ENCODE assay signal across 12 cellular contexts in genomic region chr7:99733448-99733847, GRCh38. TPM values are rescaled to one million over a fixed set of nuclear protein-coding genes. Genes with fewer than 3 reads are reported as not detected.
A peak's percentile ranks its signal among the peaks of the same experiment; 100 is the strongest.
DNase-seq lines count a peak whose midpoint lies in the region; ATAC-seq and TF ChIP-seq lines count a peak whose summit lies in the region.
"Had no signal": no experiment of that assay in that cellular context is flagged by ENCODE, and none has a peak within 500 bp of the region (broad histone marks: within the 10 kb centered on the region; RNA-seq: fewer than 3 reads in every experiment).

No MANE protein-coding gene starts in this region.

- H3K56ac ChIP-seq in mesendoderm (ENCODE audit: low read length): no peak overlapping the region

- peaks cover 7% of the 10 kb centered on the region for H3K36me3 Mint-ChIP-seq in activated CD8-positive, alpha-beta T cell treated with anti-CD3 and anti-CD28 coated beads for 36 hours (ENCODE audit: low read depth)

- H2AK5ac ChIP-seq in mesendoderm (ENCODE audit: low read length): no peak overlapping the region

- H3K4ac ChIP-seq in mesendoderm (ENCODE audit: low read depth, low read length): no peak overlapping the region

- peaks cover 13% of the 10 kb centered on the region for H3K4me1 Mint-ChIP-seq in activated CD8-positive, alpha-beta T cell treated with anti-CD3 and anti-CD28 coated beads for 36 hours (ENCODE audit: low read depth)

- no peak overlapping the region for H3K4me3 ChIP-seq in H7 (ENCODE audit: insufficient read depth, low read depth, low read length)
- H3K4me3 ChIP-seq in mesendoderm (ENCODE audit: low read length): no peak overlapping the region

- H3K27ac Mint-ChIP-seq in activated CD8-positive, alpha-beta T cell treated with anti-CD3 and anti-CD28 coated beads for 36 hours: no peak overlapping the region
- H3K27ac Mint-ChIP-seq: activated T-helper 2 cell treated with anti-CD3 and anti-CD28 coated beads, Interferon-gamma antibody, Interleukin-2, Interleukin-4, amounts not matched to agents 10 μg/mL and 5 μg/mL and 100 μg/mL, durations not matched to agents 14 hours and 24 hours and 36 hours had no signal

- POLR2A ChIA-PET in activated CD8-positive, alpha-beta T cell treated with anti-CD3 and anti-CD28 coated beads for 36 hours (lab: Charles Lee): no interaction called here

- H2BK5ac ChIP-seq in mesendoderm (ENCODE audit: low read length): no peak overlapping the region

- H3K9me3 Mint-ChIP-seq in activated CD8-positive, alpha-beta T cell treated with anti-CD3 and anti-CD28 coated beads for 36 hours: no peaks in the 10 kb centered on the region
- H3K9me3 Mint-ChIP-seq: activated T-helper 2 cell treated with anti-CD3 and anti-CD28 coated beads, Interferon-gamma antibody, Interleukin-2, Interleukin-4, amounts not matched to agents 10 μg/mL and 5 μg/mL and 100 μg/mL, durations not matched to agents 14 hours and 24 hours and 36 hours had no signal

- DNase-seq in DMS 273 (lab: John Stamatoyannopoulos, UW; ENCODE audit: unreplicated experiment) (peak; percentile 43), DMS 273 treated with DMSO at 0.1 percent for 48 hours (lab: John Stamatoyannopoulos, UW) (no peak), H7 (peak; percentile 33), mesendoderm (peak; percentile 37), NCI-H2029 (lab: John Stamatoyannopoulos, UW) (no peak)
- DNase-seq in activated CD8-positive, alpha-beta T cell treated with anti-CD3 and anti-CD28 coated beads for 36 hours: no peak
- DNase-seq: 8988T, SIG-M5 had no signal

- no peak overlapping the region for H2BK120ac ChIP-seq in mesendoderm (ENCODE audit: low read depth, low read length)

- no peaks in the 10 kb centered on the region for H3K79me2 ChIP-seq in mesendoderm (ENCODE audit: control insufficient read depth, insufficient read depth, low read length)

- H3K4me1 ChIP-seq in mesendoderm (ENCODE audit: control insufficient read depth, low read depth, low read length): no peaks in the 10 kb centered on the region

- intact Hi-C loops in activated CD8-positive, alpha-beta T cell treated with anti-CD3 and anti-CD28 coated beads for 36 hours (cut with micrococcal nuclease): no loop called here

- H3K27me3 Mint-ChIP-seq in activated CD8-positive, alpha-beta T cell treated with anti-CD3 and anti-CD28 coated beads for 36 hours: no peaks in the 10 kb centered on the region

- no peaks in the 10 kb centered on the region for H3K27me3 ChIP-seq in H7 (ENCODE audit: control insufficient read depth, insufficient read depth, low read length)
- no peaks in the 10 kb centered on the region for H3K27me3 ChIP-seq in mesendoderm (ENCODE audit: insufficient read depth, low read length, poor library complexity)

- no peak overlapping the region for H3K9ac ChIP-seq in mesendoderm (ENCODE audit: low read length)

- no peaks in the 10 kb centered on the region for H3K79me1 ChIP-seq in mesendoderm (ENCODE audit: low read length)

- CTCF ChIA-PET in activated CD8-positive, alpha-beta T cell treated with anti-CD3 and anti-CD28 coated beads for 36 hours (lab: Charles Lee): no interaction called here

- no peak for ATAC-seq in activated CD8-positive, alpha-beta T cell treated with anti-CD3 and anti-CD28 coated beads for 36 hours
- ATAC-seq in GM18519 (IDR thresholded peaks at IDR 0.05; ENCODE audit: low FRiP score, unreplicated experiment) (no peak), GM18873 (IDR thresholded peaks at IDR 0.05; ENCODE audit: low FRiP score, unreplicated experiment) (no peak)

- peak; percentile 23 for TF ChIP-seq CTCF in activated CD8-positive, alpha-beta T cell treated with anti-CD3 and anti-CD28 coated beads for 36 hours (IDR thresholded peaks at IDR 0.05)

- H3K27ac ChIP-seq in mesendoderm (ENCODE audit: low read depth, low read length): no peak overlapping the region

- H3K23ac ChIP-seq in mesendoderm (ENCODE audit: low read length): no peak overlapping the region

- H3K36me3 ChIP-seq in H7 (replicated peaks; ENCODE audit: control insufficient read depth, insufficient read depth, low read length): no peaks in the 10 kb centered on the region
- no peaks in the 10 kb centered on the region for H3K36me3 ChIP-seq in mesendoderm (ENCODE audit: control insufficient read depth, insufficient read depth, low read length)

- no peak overlapping the region for H4K8ac ChIP-seq in mesendoderm (ENCODE audit: low read depth, low read length)

- H3K4me3 Mint-ChIP-seq in activated CD8-positive, alpha-beta T cell treated with anti-CD3 and anti-CD28 coated beads for 36 hours: no peak overlapping the region

- H2BK15ac ChIP-seq in mesendoderm (replicated peaks; ENCODE audit: low read depth): no peak overlapping the region

- H3K18ac ChIP-seq in mesendoderm (ENCODE audit: low read length): no peak overlapping the region

- H4K5ac ChIP-seq in mesendoderm (ENCODE audit: low read length): no peak overlapping the region

- WGBS in mesendoderm (ENCODE audit: extremely low coverage, insufficient coverage, low lambda C conversion rate): no CpG with 5 or more reads among the region's 2 CpGs

- no peak overlapping the region for H3K4me2 ChIP-seq in mesendoderm (ENCODE audit: low read length)

RNA-seq across cellular contexts. Expression of gene CYP3A7, which starts 1.5 kb away (rescaled TPM):
- total RNA-seq in H7 (2014; rRNA removed; shearing (Covaris generic)): not detected in 2 replicates
- total RNA-seq in activated CD8-positive, alpha-beta T cell treated with anti-CD3 and anti-CD28 coated beads for 36 hours: not detected
- polyA plus RNA-seq in mesendoderm (2013, experiment 1 of 2): not detected
- polyA plus RNA-seq in mesendoderm (2013, experiment 2 of 2): not detected
- total RNA-seq: activated T-helper 2 cell treated with anti-CD3 and anti-CD28 coated beads, Interferon-gamma antibody, Interleukin-2, Interleukin-4, amounts not matched to agents 10 μg/mL and 5 μg/mL and 100 μg/mL, durations not matched to agents 14 hours and 24 hours and 36 hours; M059J had no signal

RNA-seq across cellular contexts. Expression of gene CYP3A4, which starts 50.5 kb away (rescaled TPM):
- not detected in 2 replicates for total RNA-seq in H7 (2014; rRNA removed; shearing (Covaris generic))
- not detected for total RNA-seq in activated CD8-positive, alpha-beta T cell treated with anti-CD3 and anti-CD28 coated beads for 36 hours
- not detected for polyA plus RNA-seq in mesendoderm (2013, experiment 1 of 2)
- not detected for polyA plus RNA-seq in mesendoderm (2013, experiment 2 of 2)
- total RNA-seq: activated T-helper 2 cell treated with anti-CD3 and anti-CD28 coated beads, Interferon-gamma antibody, Interleukin-2, Interleukin-4, amounts not matched to agents 10 μg/mL and 5 μg/mL and 100 μg/mL, durations not matched to agents 14 hours and 24 hours and 36 hours had no signal

RNA-seq across cellular contexts. Expression of gene CYP3A5, which starts 53.7 kb away (rescaled TPM):
- total RNA-seq in H7 (2014; rRNA removed; shearing (Covaris generic)): 0.31 TPM in 1 of 2 replicates, not detected in the other
- total RNA-seq in activated CD8-positive, alpha-beta T cell treated with anti-CD3 and anti-CD28 coated beads for 36 hours: not detected
- 0.06 TPM for polyA plus RNA-seq in mesendoderm (2013, experiment 1 of 2)
- 0.04 TPM for polyA plus RNA-seq in mesendoderm (2013, experiment 2 of 2)
- total RNA-seq: activated T-helper 2 cell treated with anti-CD3 and anti-CD28 coated beads, Interferon-gamma antibody, Interleukin-2, Interleukin-4, amounts not matched to agents 10 μg/mL and 5 μg/mL and 100 μg/mL, durations not matched to agents 14 hours and 24 hours and 36 hours had no signal

Comparison
In these comparisons a context has a peak if more than half of its experiments do, and no peak if none do; other contexts are left out.
1. DNase-seq: peak in DMS 273 (single experiment), H7 (single experiment) and mesendoderm (single experiment); none in DMS 273 treated with DMSO at 0.1 percent for 48 hours (single experiment), activated CD8-positive, alpha-beta T cell treated with anti-CD3 and anti-CD28 coated beads for 36 hours (single experiment) and NCI-H2029 (single experiment).